ENCODE assay signal across 11 cellular contexts in the genomic region with DNA sequence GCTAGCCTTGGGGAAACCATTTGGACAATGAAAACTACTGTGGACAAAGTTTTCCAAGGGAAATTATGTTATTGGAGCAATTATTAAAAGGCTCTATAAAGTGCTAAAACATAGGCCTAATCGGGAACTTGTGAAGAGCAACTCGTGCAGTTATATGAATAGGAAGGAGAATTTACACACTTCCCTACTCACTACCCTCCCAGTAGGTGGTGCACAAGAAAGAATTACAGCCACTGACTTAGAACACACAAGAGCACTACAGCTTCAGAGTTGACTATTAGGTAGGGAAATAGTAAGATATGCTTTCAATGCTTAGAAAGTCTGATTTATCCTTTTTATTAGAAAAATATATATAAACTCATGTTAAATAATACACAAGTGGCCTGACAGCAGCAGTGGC. TPM values are rescaled to one million over a fixed set of nuclear protein-coding genes. Genes with fewer than 3 reads are reported as not detected.
A peak's percentile ranks its signal among the peaks of the same experiment; 100 is the strongest.
DNase-seq lines count a peak whose midpoint lies in the region; TF ChIP-seq lines count a peak whose summit lies in the region.
"Had no signal": no experiment of that assay in that cellular context is flagged by ENCODE, and none has a peak within 500 bp of the region (broad histone marks: within the 10 kb centered on the region; RNA-seq: fewer than 3 reads in every experiment).

No MANE protein-coding gene starts in this region.

- DNase-seq in AG04450 (ENCODE audit: low read depth, low spot score) (no peak), GM13977 (ENCODE audit: low spot score) (no peak), RPMI7951 (ENCODE audit: low read depth) (peak; percentile 32), fibroblast of the aortic adventitia (ENCODE audit: low read depth) (peak; percentile 6), NCI-H345 (lab: John Stamatoyannopoulos, UW) (no peak), spleen (no peak), T-helper 1 cell (no peak)
- no peak for DNase-seq in stimulated activated CD4-positive, alpha-beta T cell treated with anti-CD3 and anti-CD28 coated beads, Interleukin-12 subunit alpha, Interleukin-12 subunit beta, amount 100 ng/mL, for 4 hours
- DNase-seq: activated gamma-delta T cell, NCI-H2227 treated with DMSO at 0.1 percent for 48 hours had no signal

- WGBS in spleen, 5 donors = 45 to 64% (median 51%) methylated on average over 2 of the region's 2 CpGs

- in situ Hi-C loops in GM13977 (cut with MboI; ENCODE audit: low pct_unique_long_range_greater_than_20kb, low sequenced_read_pairs, unreplicated experiment) = no loop called here

- H3K4me3 ChIP-seq in AG04450 (ENCODE audit: low read depth, low read length) (no peak overlapping the region), fibroblast of the aortic adventitia (ENCODE audit: low read depth, low read length) (no peak overlapping the region), spleen (no peak overlapping the region)
- H3K4me3 ChIP-seq: BLaER1 had no signal

- H3K9me3 ChIP-seq in AG04450 (ENCODE audit: control insufficient read depth, insufficient read depth, low read length) (no peaks in the 10 kb centered on the region), spleen (no peaks in the 10 kb centered on the region)
- H3K9me3 ChIP-seq: BLaER1 had no signal

- no peak for TF ChIP-seq POLR2A in spleen (IDR thresholded peaks at IDR 0.05)

- CTCF ChIA-PET in AG04450 (lab: Charles Lee) = interaction anchor here (0.6 to 1.5 kb wide), 2 partner anchors 45 to 283 kb away, joined by 3 read pairs; no protein-coding TSS in a partner anchor

- peaks cover 0 to 61% (median 24%) of the 10 kb centered on the region in 6 donors for H3K36me3 ChIP-seq in spleen
- H3K36me3 ChIP-seq: BLaER1 had no signal

- TF ChIP-seq CTCF in AG04450 (IDR thresholded peaks at IDR 0.05; ENCODE audit: low read depth, low read length) = 0 out of 2 replicates have a peak, but pooled peaks have one; percentile 14
- TF ChIP-seq CTCF in GM13977 (IDR thresholded peaks at IDR 0.05; ENCODE audit: extremely low read depth, insufficient read depth, missing control alignments) = peak; percentile 20
- TF ChIP-seq CTCF in fibroblast of the aortic adventitia (IDR thresholded peaks at IDR 0.05; ENCODE audit: insufficient read depth, low read length) = no peak
- peak in 4 of 11 experiments; percentile 16 to 29 (median 26) for TF ChIP-seq CTCF in spleen (IDR thresholded peaks at IDR 0.05 in 8 of 11, conservative IDR thresholded peaks at IDR 0.05 in 3 of 11)

- no peak overlapping the region for H3K27ac ChIP-seq in AG04450 (ENCODE audit: low read depth, low read length)
- H3K27ac ChIP-seq in spleen = no peak overlapping the region
- H3K27ac ChIP-seq: BLaER1 had no signal

- intact Hi-C loops in spleen (cut with DNase I; ENCODE audit: low total_unique reads) = no loop called here

- H3K4me1 ChIP-seq in spleen = no peaks in the 10 kb centered on the region
- H3K4me1 ChIP-seq: BLaER1 had no signal

- H3K27me3 ChIP-seq in AG04450 (ENCODE audit: control insufficient read depth, insufficient read depth, low read length) (no peaks in the 10 kb centered on the region), spleen (replicated peaks in 1 of 7) (no peaks in the 10 kb centered on the region)
- H3K27me3 ChIP-seq: BLaER1 had no signal

- POLR2A ChIA-PET in AG04450 (lab: Yijun Ruan, JAX) = no interaction called here

RNA-seq across cellular contexts. Expression of a gene that starts 47.2 kb away (rescaled TPM):
- 7.5 and 8.9 TPM in 2 replicates for polyA plus RNA-seq in AG04450 (2011; rRNA removed)
- 5.6 and 6.9 TPM in 2 replicates for polyA minus RNA-seq in AG04450 (2011; rRNA and poly(A)+ RNA removed)
- total RNA-seq in RPMI7951 (2014; rRNA removed; shearing (Covaris generic)) = 4.3 and 7.4 TPM in 2 replicates
- 3.2 and 3.5 TPM in 2 replicates for total RNA-seq in fibroblast of the aortic adventitia (ENCODE audit: low replicate concordance)
- 10 to 100 TPM; 54.5 to 96.5 (median 86.2) TPM for total RNA-seq in spleen
- 10 to 100 TPM; 35.9 to 63.6 (median 49.6) TPM for polyA plus RNA-seq in spleen

Comparison
In these comparisons a context has a peak if more than half of its experiments do, and no peak if none do; other contexts are left out.
1. DNase-seq: peak in RPMI7951 (single experiment) and fibroblast of the aortic adventitia (single experiment); none in AG04450 (single experiment), GM13977 (single experiment), NCI-H345 (single experiment), stimulated activated CD4-positive, alpha-beta T cell treated with anti-CD3 and anti-CD28 coated beads, Interleukin-12 subunit alpha, Interleukin-12 subunit beta, amount 100 ng/mL, for 4 hours (single experiment), spleen (single experiment) and T-helper 1 cell (0 of 5).